In the genomic region with DNA sequence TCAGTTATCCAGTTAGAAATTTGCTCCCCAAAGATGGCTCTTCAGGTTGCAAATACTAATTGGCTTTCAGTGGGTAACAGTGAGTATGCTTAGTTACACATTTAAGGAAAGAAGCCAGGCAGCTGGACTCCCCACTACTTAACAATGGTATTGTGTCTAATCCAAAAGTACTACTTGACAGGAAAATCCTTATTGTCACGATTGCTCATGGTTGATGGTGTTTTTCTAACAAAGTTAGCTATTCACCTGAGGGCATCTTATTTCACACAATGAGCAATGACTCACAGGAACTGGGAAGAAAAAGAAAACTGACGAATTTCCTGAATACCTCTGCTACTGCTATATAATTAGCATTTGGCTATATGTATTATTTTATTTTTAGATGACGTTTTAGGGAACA, we compare ENCODE assay signal across 18 cellular contexts. TPM values are rescaled to one million over a fixed set of nuclear protein-coding genes. Genes with fewer than 3 reads are reported as not detected.
DNase-seq lines count a peak whose midpoint lies in the region; ATAC-seq and TF ChIP-seq lines count a peak whose summit lies in the region.
"Had no signal": no experiment of that assay in that cellular context is flagged by ENCODE, and none has a peak within 500 bp of the region (broad histone marks: within the 10 kb centered on the region; RNA-seq: fewer than 3 reads in every experiment).

No MANE protein-coding gene starts in this region.

- BruUV-seq in PC-3 (replicated peaks; lab: Mats Ljungman, UMichigan), result no TSS peak

- no peaks in the 10 kb centered on the region for H3K9me3 ChIP-seq in PC-3 (ENCODE audit: low read length)
- H3K9me3 ChIP-seq in neural progenitor cell (ENCODE audit: low read depth), result no peaks in the 10 kb centered on the region
- H3K9me3 ChIP-seq: BLaER1, MG63 had no signal

- intact Hi-C loops in PC-3 (cut with micrococcal nuclease), result no loop called here

- no peaks in the 10 kb centered on the region for H3K9me3 Mint-ChIP-seq in neural progenitor cell
- H3K9me3 Mint-ChIP-seq: CD8-positive, alpha-beta memory T cell; GM23338 had no signal

- H3K4me1 ChIP-seq in PC-3 (ENCODE audit: insufficient read depth, low read length) (peaks cover 8% of the 10 kb centered on the region; the same call in 1 of the 2 replicates), neural progenitor cell (no peaks in the 10 kb centered on the region)
- H3K4me1 ChIP-seq: BLaER1 had no signal

- no peak overlapping the region for H3K27ac Mint-ChIP-seq in neural progenitor cell
- H3K27ac Mint-ChIP-seq: CD8-positive, alpha-beta memory T cell; GM23338 had no signal

- H3K4me3 Mint-ChIP-seq in neural progenitor cell, result no peak overlapping the region
- H3K4me3 Mint-ChIP-seq: CD8-positive, alpha-beta memory T cell; GM23338 had no signal

- no peaks in the 10 kb centered on the region for H3K36me3 ChIP-seq in PC-3 (ENCODE audit: low read depth, low read length)
- H3K36me3 ChIP-seq in neural progenitor cell, result no peaks in the 10 kb centered on the region
- H3K36me3 ChIP-seq: BLaER1, MG63 had no signal

- H3K27me3 ChIP-seq in PC-3 (ENCODE audit: low read length) (no peaks in the 10 kb centered on the region), neural progenitor cell (no peaks in the 10 kb centered on the region)
- H3K27me3 ChIP-seq: BLaER1, MG63 had no signal

- H3K4me2 ChIP-seq in PC-3 (ENCODE audit: low read length), result no peak overlapping the region
- no peak overlapping the region for H3K4me2 ChIP-seq in neural progenitor cell
- H3K4me2 ChIP-seq: BLaER1, GM23338 had no signal

- DNase-seq in ELR (ENCODE audit: low read depth), result peak; percentile 5
- DNase-seq in PC-3, result peak; percentile 82
- peak; percentile 27 for DNase-seq in epithelial cell of proximal tubule (ENCODE audit: low read depth)
- peak; percentile 7 for DNase-seq in neural progenitor cell (ENCODE audit: low spot score)
- no peak for DNase-seq in DMS53 treated with DMSO at 0.1 percent for 48 hours (lab: John Stamatoyannopoulos, UW; ENCODE audit: unreplicated experiment)
- DNase-seq: CD8-positive, alpha-beta memory T cell; KG1; MG63; NCI-H1105; NCI-H1694 treated with DMSO at 0.1 percent for 48 hours; NCI-H2171 treated with DMSO at 0.1 percent for 48 hours; NCI-H524; NK-92 treated with Interleukin-12 subunit alpha and Interleukin-12 subunit beta, amount 100 ng/mL, for 24 hours; OCI-M1 had no signal

- CTCF ChIA-PET in PC-3 (lab: Charles Lee), result no interaction called here

- peak overlapping the region; percentile 26; the same call in 1 of the 2 replicates for H3K27ac ChIP-seq in PC-3 (ENCODE audit: low read length)
- no peak overlapping the region for H3K27ac ChIP-seq in neural progenitor cell
- H3K27ac ChIP-seq: BLaER1 had no signal

- no peaks in the 10 kb centered on the region for H3K36me3 Mint-ChIP-seq in neural progenitor cell
- H3K36me3 Mint-ChIP-seq: CD8-positive, alpha-beta memory T cell had no signal

- no peaks in the 10 kb centered on the region for H3K27me3 Mint-ChIP-seq in neural progenitor cell (ENCODE audit: insufficient read depth, low read depth)

- H3K9ac ChIP-seq in PC-3 (ENCODE audit: low read length) (no peak overlapping the region), neural progenitor cell (no peak overlapping the region)
- H3K9ac ChIP-seq: BLaER1 had no signal

- H3K79me2 ChIP-seq in PC-3 (ENCODE audit: low read length), result no peaks in the 10 kb centered on the region
- no peaks in the 10 kb centered on the region for H3K79me2 ChIP-seq in neural progenitor cell (ENCODE audit: low read depth)

- H3K4me1 Mint-ChIP-seq in neural progenitor cell, result no peaks in the 10 kb centered on the region
- H3K4me1 Mint-ChIP-seq: CD8-positive, alpha-beta memory T cell; GM23338 had no signal

- H4K20me1 ChIP-seq in PC-3 (ENCODE audit: low read length), result no peaks in the 10 kb centered on the region
- no peaks in the 10 kb centered on the region for H4K20me1 ChIP-seq in neural progenitor cell (ENCODE audit: low read depth)
- H4K20me1 ChIP-seq: BLaER1 had no signal

- POLR2A ChIA-PET in PC-3 (lab: Charles Lee; ENCODE audit: unreplicated experiment), result no interaction called here

- H3K9me2 ChIP-seq in PC-3 (replicated peaks; ENCODE audit: low read length), result no peaks in the 10 kb centered on the region

- H2AFZ ChIP-seq in PC-3 (ENCODE audit: low read length), result no peak overlapping the region
- H2AFZ ChIP-seq in neural progenitor cell (replicated peaks), result no peak overlapping the region
- H2AFZ ChIP-seq: GM23338 had no signal

- H3F3A ChIP-seq in PC-3 (ENCODE audit: low read length, unreplicated experiment) (no peaks in the 10 kb centered on the region), neural progenitor cell (ENCODE audit: low read depth) (no peaks in the 10 kb centered on the region)

- TF ChIP-seq CTCF in PC-3 (conservative IDR thresholded peaks at IDR 0.05; ENCODE audit: low read depth, low read length), result no peak
- no peak for TF ChIP-seq CTCF in epithelial cell of proximal tubule (conservative IDR thresholded peaks at IDR 0.05; ENCODE audit: low read depth, low read length)
- TF ChIP-seq CTCF in neural progenitor cell (IDR thresholded peaks at IDR 0.05), result no peak

- H3K4me3 ChIP-seq in PC-3 (ENCODE audit: low read length) (no peak overlapping the region), epithelial cell of proximal tubule (ENCODE audit: low read depth, low read length) (no peak overlapping the region), neural progenitor cell (no peak overlapping the region)
- H3K4me3 ChIP-seq: BLaER1, GM23338, MG63 had no signal

- peak; percentile 78 for ATAC-seq in PC-3
- no peak for ATAC-seq in GM21515 (IDR thresholded peaks at IDR 0.05; ENCODE audit: unreplicated experiment)
- ATAC-seq in GM18861 (IDR thresholded peaks at IDR 0.05; ENCODE audit: unreplicated experiment), result no peak
- ATAC-seq: GM23338 had no signal

RNA-seq across cellular contexts. Expression of gene ALG10, which starts 33.4 kb away (rescaled TPM):
- total RNA-seq in PC-3 (2014; rRNA removed), result 15.7 TPM in 2 replicates
- total RNA-seq in epithelial cell of proximal tubule, result 5.4 and 7.1 TPM in 2 replicates
- total RNA-seq in neural progenitor cell (ENCODE audit: low replicate concordance), result 20.5 and 28.5 TPM in 2 replicates
